ENCODE assay signal across 13 cellular contexts in genomic region chr19:18311495-18311894, GRCh38. TPM values are rescaled to one million over a fixed set of nuclear protein-coding genes. Genes with fewer than 3 reads are reported as not detected.
DNase-seq lines count a peak whose midpoint lies in the region; ATAC-seq and TF ChIP-seq lines count a peak whose summit lies in the region.
"Had no signal": no experiment of that assay in that cellular context is flagged by ENCODE, and none has a peak within 500 bp of the region (broad histone marks: within the 10 kb centered on the region; RNA-seq: fewer than 3 reads in every experiment).

No MANE protein-coding gene starts in this region.

- H3K27me3 ChIP-seq in Peyer's patch (no peaks in the 10 kb centered on the region), HAP-1 (ENCODE audit: low read depth) (no peaks in the 10 kb centered on the region), foreskin keratinocyte (no peaks in the 10 kb centered on the region)

- in situ Hi-C loops in HAP-1 (cut with MboI; ENCODE audit: low sequenced_read_pairs) = no loop called here

- no peak for TF ChIP-seq POLR2A in Peyer's patch (IDR thresholded peaks at IDR 0.05)

- H3K4me1 ChIP-seq in Peyer's patch (peaks cover 4 to 32% (median 11%) of the 10 kb centered on the region in 4 donors), mucosa of descending colon (ENCODE audit: low read depth) (peaks cover 28% of the 10 kb centered on the region), HAP-1 (no peaks in the 10 kb centered on the region), foreskin keratinocyte (peaks cover 4% of the 10 kb centered on the region)

- no peak overlapping the region for H3K4me3 ChIP-seq in Peyer's patch
- H3K4me3 ChIP-seq in mucosa of descending colon = no peak overlapping the region
- H3K4me3 ChIP-seq in HAP-1 = no peak overlapping the region
- H3K4me3 ChIP-seq: GM12878 had no signal

- ATAC-seq in mucosa of descending colon (peak; percentile 26), foreskin keratinocyte (no peak)
- ATAC-seq: GM12878, HCT116 had no signal

- intact Hi-C loops in mucosa of descending colon (cut with DNase I, micrococcal nuclease) = no loop called here

- H3K27ac ChIP-seq in Peyer's patch (peak overlapping the region in 3 of 4 donors; percentile 78 to 91 (median 85)), foreskin keratinocyte (no peak overlapping the region)

- DNase-seq in AG20443 (ENCODE audit: low spot score) (peak; percentile 2), Peyer's patch (no peak), mucosa of descending colon (peak in 1 of 3 donors; percentile 58), HAP-1 (ENCODE audit: low spot score in 2 of 2) (no peak), A172 (ENCODE audit: low spot score) (no peak), foreskin keratinocyte (no peak)
- DNase-seq: CD4-positive, alpha-beta T cell; DMS79; NCI-H146; NCI-H2081 treated with DMSO at 0.1 percent for 48 hours; NCI-H524 had no signal

- peaks cover 0 to 35% (median 0%) of the 10 kb centered on the region in 3 donors for H3K36me3 ChIP-seq in Peyer's patch
- no peaks in the 10 kb centered on the region for H3K36me3 ChIP-seq in mucosa of descending colon (ENCODE audit: low read depth)
- peaks cover 87% of the 10 kb centered on the region for H3K36me3 ChIP-seq in HAP-1 (replicated peaks)

- no peaks in the 10 kb centered on the region for H3K9me3 ChIP-seq in Peyer's patch
- no peaks in the 10 kb centered on the region for H3K9me3 ChIP-seq in mucosa of descending colon
- no peaks in the 10 kb centered on the region for H3K9me3 ChIP-seq in HAP-1

- TF ChIP-seq CTCF in Peyer's patch (IDR thresholded peaks at IDR 0.05) (no peak), mucosa of descending colon (IDR thresholded peaks at IDR 0.05) (no peak), foreskin keratinocyte (conservative IDR thresholded peaks at IDR 0.05) (no peak)

RNA-seq across cellular contexts. Expression of gene LSM4, which starts 11.4 kb away (rescaled TPM):
- total RNA-seq in Peyer's patch (100 to 1,000 TPM; 102 to 193 (median 178) TPM), mucosa of descending colon (100 to 1,000 TPM in 2 of 3 donors, 10 to 100 TPM in 1; 86.3 to 158 (median 124) TPM), foreskin keratinocyte (234 and 242 TPM in 2 replicates)
- total RNA-seq in A172 (2014; rRNA removed; shearing (Covaris generic)) = 403 and 478 TPM in 2 replicates
- polyA plus RNA-seq in foreskin keratinocyte = 365 and 374 TPM in 2 replicates

RNA-seq across cellular contexts. Expression of gene PGPEP1, which starts 28.9 kb away (rescaled TPM):
- total RNA-seq in Peyer's patch = 100 to 1,000 TPM in 1 of 4 donors, 10 to 100 TPM in 3; 45.4 to 138 (median 89.2) TPM
- 10 to 100 TPM; 77.1 to 97.4 (median 91.5) TPM for total RNA-seq in mucosa of descending colon
- total RNA-seq in A172 (2014; rRNA removed; shearing (Covaris generic)) = 14.6 and 19.1 TPM in 2 replicates
- total RNA-seq in foreskin keratinocyte = 4.5 and 6.4 TPM in 2 replicates
- 2.9 and 4.2 TPM in 2 replicates for polyA plus RNA-seq in foreskin keratinocyte

RNA-seq across cellular contexts. Expression of gene JUND, which starts 30.1 kb away (rescaled TPM):
- 100 to 1,000 TPM; 629 to 753 (median 680) TPM for total RNA-seq in Peyer's patch
- 100 to 1,000 TPM; 267 to 328 (median 295) TPM for total RNA-seq in mucosa of descending colon
- 91.3 and 129 TPM in 2 replicates for total RNA-seq in A172 (2014; rRNA removed; shearing (Covaris generic))
- 35.0 and 36.9 TPM in 2 replicates for total RNA-seq in foreskin keratinocyte
- polyA plus RNA-seq in foreskin keratinocyte = 47.1 and 47.7 TPM in 2 replicates

RNA-seq across cellular contexts. Expression of gene IQCN, which starts 37.2 kb away (rescaled TPM):
- 10 to 100 TPM in 2 of 4 donors, 1 to 10 TPM in 2; 7.4 to 40.2 (median 17.0) TPM for total RNA-seq in Peyer's patch
- total RNA-seq in mucosa of descending colon = 10 to 100 TPM in 1 of 3 donors, 1 to 10 TPM in 2; 4.4 to 10.6 (median 8.0) TPM
- 0.69 and 1.2 TPM in 2 replicates for total RNA-seq in A172 (2014; rRNA removed; shearing (Covaris generic))
- total RNA-seq in foreskin keratinocyte = 0.03 and 0.04 TPM in 2 replicates
- not detected in 2 replicates for polyA plus RNA-seq in foreskin keratinocyte
